ENCODE assay signal across 26 cellular contexts in the genomic region with DNA sequence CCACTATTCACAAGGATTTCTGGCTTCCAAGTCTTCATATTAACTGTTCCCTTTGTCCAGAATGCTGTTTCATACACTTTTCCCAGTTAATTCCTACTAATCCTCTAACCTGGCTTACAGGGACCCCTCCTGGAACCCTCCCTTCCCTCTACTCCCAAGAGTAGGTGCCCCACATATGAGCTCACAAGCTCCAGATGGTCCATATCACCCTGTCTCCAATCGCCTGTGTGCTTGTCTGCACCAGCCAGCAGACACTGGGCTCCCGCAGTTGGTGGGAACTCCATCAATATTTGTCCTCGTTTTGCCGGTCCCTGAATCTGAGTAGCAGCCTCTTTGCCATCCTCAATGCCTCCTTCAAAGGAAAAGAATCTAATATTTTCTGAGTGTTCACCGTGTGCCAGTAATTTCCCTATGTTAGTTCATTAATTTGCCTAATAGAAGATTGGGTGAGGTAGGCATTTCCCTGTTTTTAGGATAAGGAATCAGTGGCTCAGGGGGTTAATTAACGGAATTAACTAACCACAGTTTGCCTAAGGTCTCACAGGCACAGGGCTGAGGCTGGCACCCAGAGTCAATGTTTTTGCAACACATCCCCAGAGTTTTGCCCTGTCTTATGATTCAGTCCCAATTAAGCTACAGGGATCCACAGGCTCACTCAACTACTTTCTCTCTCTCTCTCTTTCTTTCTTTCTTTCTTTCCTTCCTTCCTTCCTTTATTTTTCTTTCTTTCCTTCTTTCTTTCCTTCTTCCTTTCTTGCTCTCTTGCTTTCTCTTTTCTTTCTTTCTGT.
DNase-seq lines count a peak whose midpoint lies in the region; ATAC-seq and TF ChIP-seq lines count a peak whose summit lies in the region.
"Had no signal": no experiment of that assay in that cellular context is flagged by ENCODE, and none has a peak within 500 bp of the region (broad histone marks: within the 10 kb centered on the region; RNA-seq: fewer than 3 reads in every experiment).

No MANE protein-coding gene starts in this region.

- no peak overlapping the region for H2AK5ac ChIP-seq in neuronal stem cell (ENCODE audit: low read depth, low read length)

- no peak overlapping the region for H2BK15ac ChIP-seq in neuronal stem cell (ENCODE audit: low read length)

- no peaks in the 10 kb centered on the region for H3K27me3 ChIP-seq in right atrium auricular region
- no peaks in the 10 kb centered on the region for H3K27me3 ChIP-seq in adipocyte (replicated peaks; ENCODE audit: control insufficient read depth, insufficient read depth, low read length)
- H3K27me3 ChIP-seq in neuronal stem cell (ENCODE audit: control insufficient read depth in 3 of 3, insufficient read depth in 3 of 3, low read depth in 1 of 3, low read length in 3 of 3): no peaks in the 10 kb centered on the region
- H3K27me3 ChIP-seq in ovary: no peaks in the 10 kb centered on the region
- no peaks in the 10 kb centered on the region for H3K27me3 ChIP-seq in upper lobe of left lung
- H3K27me3 ChIP-seq: cardiac muscle cell, colonic mucosa had no signal

- DNase-seq in left cardiac atrium: no peak
- no peak for DNase-seq in right atrium auricular region (ENCODE audit: low spot score)
- peak; percentile 35 for DNase-seq in adipocyte (ENCODE audit: low read depth)
- no peak for DNase-seq in neuronal stem cell (ENCODE audit: low spot score)
- no peak for DNase-seq in ovary
- no peak for DNase-seq in KG1 (lab: John Stamatoyannopoulos, UW)
- no peak for DNase-seq in upper lobe of left lung
- DNase-seq in CD1c-positive myeloid dendritic cell (ENCODE audit: extremely low spot score): no peak
- DNase-seq: activated CD4-positive, CD25-positive, alpha-beta regulatory T cell treated with anti-CD3 and anti-CD28 coated beads, Interleukin-2, amount 50 U/mL, for 72 hours; activated effector memory CD4-positive, alpha-beta T cell treated with anti-CD3 and anti-CD28 coated beads, Interleukin-2, amount 50 U/mL, for 16 hours; activated naive CD8-positive, alpha-beta T cell treated with anti-CD3 and anti-CD28 coated beads for 36 hours; aorta; colonic mucosa; effector CD4-positive, alpha-beta T cell; H7; hypothalamus; left lung; NCI-H1048; NCI-H187; NCI-H510A treated with DMSO at 0.1 percent for 48 hours; NK-92 treated with Interleukin-12 subunit alpha and Interleukin-12 subunit beta, amount 100 ng/mL, for 24 hours; nucleus accumbens; Right ventricle myocardium superior; stimulated activated naive CD4-positive, alpha-beta T cell had no signal

- no peak overlapping the region for H2BK120ac ChIP-seq in neuronal stem cell (ENCODE audit: low read depth, low read length)

- H3K4me1 ChIP-seq in right atrium auricular region: no peaks in the 10 kb centered on the region
- H3K4me1 ChIP-seq in adipocyte (ENCODE audit: control insufficient read depth, insufficient read depth, low read length): peaks cover 32% of the 10 kb centered on the region
- H3K4me1 ChIP-seq in neuronal stem cell (ENCODE audit: control insufficient read depth in 2 of 2, insufficient read depth in 1 of 2, low read depth in 1 of 2, low read length in 2 of 2): peaks cover 2 to 22% of the 10 kb centered on the region in 2 donors
- H3K4me1 ChIP-seq in ovary (ENCODE audit: insufficient read depth): peaks cover 5% of the 10 kb centered on the region
- no peaks in the 10 kb centered on the region for H3K4me1 ChIP-seq in upper lobe of left lung
- H3K4me1 ChIP-seq: colonic mucosa had no signal

- no peak overlapping the region for H4K91ac ChIP-seq in neuronal stem cell (ENCODE audit: low read depth, low read length, poor library complexity)

- no peak for TF ChIP-seq EP300 in ovary (IDR thresholded peaks at IDR 0.05)
- TF ChIP-seq EP300 in upper lobe of left lung (IDR thresholded peaks at IDR 0.05): no peak

- H3K18ac ChIP-seq in neuronal stem cell (ENCODE audit: low read length): peak overlapping the region; percentile 28

- no peaks in the 10 kb centered on the region for H3K79me1 ChIP-seq in neuronal stem cell (ENCODE audit: low read depth, low read length)

- H3K14ac ChIP-seq in neuronal stem cell (ENCODE audit: low read length): no peak overlapping the region

- no peaks in the 10 kb centered on the region for H3K9me3 ChIP-seq in right atrium auricular region
- peaks cover 4% of the 10 kb centered on the region for H3K9me3 ChIP-seq in adipocyte (ENCODE audit: control insufficient read depth, low read length)
- peaks cover 0 to 3% of the 10 kb centered on the region in 2 donors for H3K9me3 ChIP-seq in neuronal stem cell (replicated peaks in 1 of 2; ENCODE audit: control insufficient read depth in 2 of 2, insufficient read depth in 1 of 2, low read depth in 1 of 2, low read length in 2 of 2)
- no peaks in the 10 kb centered on the region for H3K9me3 ChIP-seq in ovary
- no peaks in the 10 kb centered on the region for H3K9me3 ChIP-seq in upper lobe of left lung
- H3K9me3 ChIP-seq: colonic mucosa, left lung had no signal

- no peak for TF ChIP-seq CTCF in right atrium auricular region (IDR thresholded peaks at IDR 0.05)
- TF ChIP-seq CTCF in ovary (IDR thresholded peaks at IDR 0.05): no peak
- no peak for TF ChIP-seq CTCF in upper lobe of left lung (IDR thresholded peaks at IDR 0.05)

- H3K4me2 ChIP-seq in neuronal stem cell (ENCODE audit: insufficient read depth, low read length, poor library complexity, severe bottlenecking): no peak overlapping the region

- intact Hi-C loops in left cardiac atrium (cut with DNase I): no loop called here
- intact Hi-C loops in ovary (cut with DNase I): no loop called here

- H3K9ac ChIP-seq in adipocyte (ENCODE audit: low read length) (no peak overlapping the region), neuronal stem cell (ENCODE audit: low read depth, low read length, poor library complexity) (no peak overlapping the region)

- H3K4me3 ChIP-seq in right atrium auricular region (no peak overlapping the region), adipocyte (ENCODE audit: low read length) (no peak overlapping the region), neuronal stem cell (ENCODE audit: low read length in 2 of 2) (no peak overlapping the region), ovary (no peak overlapping the region), upper lobe of left lung (no peak overlapping the region)
- H3K4me3 ChIP-seq: cardiac muscle cell, colonic mucosa, left lung, skin epidermis had no signal

- no peak overlapping the region for H3K23ac ChIP-seq in neuronal stem cell (ENCODE audit: low read depth, low read length, poor library complexity)

- no peak overlapping the region for H2AFZ ChIP-seq in neuronal stem cell (ENCODE audit: low read length)

- H4K8ac ChIP-seq in neuronal stem cell (ENCODE audit: low read depth, low read length): no peak overlapping the region

- H3K36me3 ChIP-seq in right atrium auricular region: no peaks in the 10 kb centered on the region
- H3K36me3 ChIP-seq in adipocyte (ENCODE audit: control insufficient read depth, insufficient read depth, low read length, severe bottlenecking): no peaks in the 10 kb centered on the region
- H3K36me3 ChIP-seq in neuronal stem cell (replicated peaks in 1 of 2; ENCODE audit: control insufficient read depth in 2 of 2, insufficient read depth in 2 of 2, low read length in 2 of 2): no peaks in the 10 kb centered on the region
- H3K36me3 ChIP-seq in ovary: no peaks in the 10 kb centered on the region
- H3K36me3 ChIP-seq in upper lobe of left lung: no peaks in the 10 kb centered on the region
- H3K36me3 ChIP-seq: cardiac muscle cell, colonic mucosa, left lung had no signal

- no peak overlapping the region for H3K4ac ChIP-seq in neuronal stem cell (ENCODE audit: low read length)

- H2BK12ac ChIP-seq in neuronal stem cell (ENCODE audit: low read length): no peak overlapping the region

- ATAC-seq in left cardiac atrium (peak; percentile 41 to 47), upper lobe of left lung (ENCODE audit: low FRiP score in 2 of 2) (no peak)
- ATAC-seq: left lung had no signal

- WGBS in neuronal stem cell (ENCODE audit: extremely low coverage in 2 of 2, insufficient read length in 2 of 2, insufficient replicate concordance in 1 of 2), 2 donors: no CpG with 5 or more reads among the region's 6 CpGs
- WGBS in ovary, 3 donors: 56 to 87% (median 73%) methylated on average over 6 of the region's 6 CpGs
- 51 to 75% methylated on average over 6 of the region's 6 CpGs for WGBS in upper lobe of left lung, 2 donors

- no peak overlapping the region for H2BK5ac ChIP-seq in neuronal stem cell (ENCODE audit: low read length)

- no peak overlapping the region for H3K27ac ChIP-seq in right atrium auricular region
- no peak overlapping the region for H3K27ac ChIP-seq in neuronal stem cell (replicated peaks; ENCODE audit: low read length)
- no peak overlapping the region for H3K27ac ChIP-seq in ovary
- no peak overlapping the region for H3K27ac ChIP-seq in upper lobe of left lung
- H3K27ac ChIP-seq: cardiac muscle cell, colonic mucosa, left lung had no signal

- no peak for TF ChIP-seq POLR2A in ovary (IDR thresholded peaks at IDR 0.05)
- TF ChIP-seq POLR2A in upper lobe of left lung (IDR thresholded peaks at IDR 0.05): no peak

Comparison
In these comparisons a context has a peak if more than half of its experiments do, and no peak if none do; other contexts are left out.
1. ATAC-seq: peak in left cardiac atrium (2 of 2); none in upper lobe of left lung (0 of 2).